In genomic region chr9:123349691-123350480, GRCh38 we compare ENCODE assay signal across 9 cellular contexts. TPM values are rescaled to one million over a fixed set of nuclear protein-coding genes. Genes with fewer than 3 reads are reported as not detected.
DNase-seq lines count a peak whose midpoint lies in the region; ATAC-seq and TF ChIP-seq lines count a peak whose summit lies in the region.
"Had no signal": no experiment of that assay in that cellular context is flagged by ENCODE, and none has a peak within 500 bp of the region (broad histone marks: within the 10 kb centered on the region; RNA-seq: fewer than 3 reads in every experiment).

No MANE protein-coding gene starts in this region.

- DNase-seq in LHCN-M2 (ENCODE audit: low read depth): peak; percentile 25
- peak; percentile 79 for DNase-seq in SK-N-DZ (ENCODE audit: low spot score)
- peak; percentile 13 to 43 (median 24) for DNase-seq in activated naive CD4-positive, alpha-beta T cell (lab: John Stamatoyannopoulos, UW)
- peak; percentile 71 for DNase-seq in glutamatergic neuron
- no peak for DNase-seq in retinal pigment epithelial cell (ENCODE audit: low read depth)

- H3K9ac ChIP-seq in BLaER1: no peak overlapping the region

- H3K9me3 Mint-ChIP-seq in glutamatergic neuron (ENCODE audit: unreplicated experiment): no peaks in the 10 kb centered on the region
- H3K9me3 Mint-ChIP-seq: IgD-negative memory B cell had no signal

- no peaks in the 10 kb centered on the region for H4K20me1 ChIP-seq in BLaER1

- H3K4me3 Mint-ChIP-seq in glutamatergic neuron (ENCODE audit: unreplicated experiment): no peak overlapping the region
- H3K4me3 Mint-ChIP-seq: IgD-negative memory B cell had no signal

- TF ChIP-seq POLR2A in GM18505 (IDR thresholded peaks at IDR 0.05; ENCODE audit: borderline replicate concordance, extremely low read depth, insufficient read depth, insufficient read length): no peak

- H3K36me3 ChIP-seq in BLaER1: no peaks in the 10 kb centered on the region

- peak; percentile 91 for TF ChIP-seq CTCF in glutamatergic neuron (IDR thresholded peaks at IDR 0.05; ENCODE audit: partially characterized antibody, unreplicated experiment)
- peak; percentile 99 for TF ChIP-seq CTCF in retinal pigment epithelial cell (conservative IDR thresholded peaks at IDR 0.05; ENCODE audit: low read depth, low read length)

- H3K4me1 ChIP-seq in BLaER1: peaks cover 54% of the 10 kb centered on the region

- no peak overlapping the region for H3K4me3 ChIP-seq in BLaER1
- H3K4me3 ChIP-seq in retinal pigment epithelial cell (ENCODE audit: low read length): no peak overlapping the region

- peaks cover 10% of the 10 kb centered on the region for H3K27me3 Mint-ChIP-seq in glutamatergic neuron (ENCODE audit: unreplicated experiment)

- no peak overlapping the region for H3K27ac Mint-ChIP-seq in glutamatergic neuron (ENCODE audit: unreplicated experiment)

- peaks cover 4% of the 10 kb centered on the region for H3K4me1 Mint-ChIP-seq in glutamatergic neuron (ENCODE audit: low read depth, unreplicated experiment)

- H3K27ac ChIP-seq in BLaER1: 0 out of 2 replicates have a peak overlapping the region, but pooled peaks have one; percentile 16

- H3K36me3 Mint-ChIP-seq in glutamatergic neuron (ENCODE audit: unreplicated experiment): no peaks in the 10 kb centered on the region
- H3K36me3 Mint-ChIP-seq: IgD-negative memory B cell had no signal

- no peaks in the 10 kb centered on the region for H3K9me3 ChIP-seq in BLaER1

- H3K4me2 ChIP-seq in BLaER1: no peak overlapping the region

- H3K27me3 ChIP-seq in BLaER1: no peaks in the 10 kb centered on the region

- peak; percentile 78 for ATAC-seq in GM19351 (IDR thresholded peaks at IDR 0.05; ENCODE audit: unreplicated experiment)
- ATAC-seq in GM18505 (IDR thresholded peaks at IDR 0.05; ENCODE audit: unreplicated experiment): no peak

RNA-seq across cellular contexts. Expression of gene CRB2, which starts 6.1 kb away (rescaled TPM):
- total RNA-seq in LHCN-M2 (2014; rRNA removed) (not detected in 2 replicates), glutamatergic neuron (ENCODE audit: unreplicated experiment) (6.8 TPM)
- polyA plus RNA-seq in LHCN-M2 (2012): not detected
- 23.4 and 31.3 TPM in 2 replicates for polyA plus RNA-seq in SK-N-DZ (2014; cell fraction: cytosol; rRNA removed)
- 34.3 and 41.4 TPM in 2 replicates for polyA plus RNA-seq in SK-N-DZ (2014; cell fraction: nucleus; rRNA removed)
- polyA plus RNA-seq: IgD-negative memory B cell had no signal
